Comparison of ENCODE assay signal across 8 cellular contexts in genomic region chr10:93080350-93081046, GRCh38. TPM values are rescaled to one million over a fixed set of nuclear protein-coding genes. Genes with fewer than 3 reads are reported as not detected.
A peak's percentile ranks its signal among the peaks of the same experiment; 100 is the strongest.
DNase-seq lines count a peak whose midpoint lies in the region; ATAC-seq and TF ChIP-seq lines count a peak whose summit lies in the region.

No MANE protein-coding gene starts in this region.

- H4K5ac ChIP-seq in mesendoderm (ENCODE audit: low read length), result peak overlapping the region; percentile 42

- peak overlapping the region; percentile 79 for H3K56ac ChIP-seq in mesendoderm (ENCODE audit: low read length)

- H3K4me2 ChIP-seq in mesendoderm (ENCODE audit: low read length), result no peak overlapping the region

- H4K8ac ChIP-seq in mesendoderm (ENCODE audit: low read depth, low read length), result no peak overlapping the region

- WGBS in mesendoderm (ENCODE audit: extremely low coverage, insufficient coverage, low lambda C conversion rate), result no CpG with 5 or more reads among the region's 22 CpGs

- no peaks in the 10 kb centered on the region for H3K36me3 Mint-ChIP-seq in activated CD4-positive, alpha-beta T cell treated with anti-CD3 and anti-CD28 coated beads, Interleukin-2, amount 10 ng/mL, durations not matched to agents 24 days and 14 days (ENCODE audit: low read depth)

- intact Hi-C loops in activated CD4-positive, alpha-beta T cell treated with anti-CD3 and anti-CD28 coated beads, Interleukin-2, amount 10 ng/mL, durations not matched to agents 24 days and 14 days (cut with micrococcal nuclease), result loop anchor here (2.0 to 10.0 kb wide), 3 partner anchors 207 to 404 kb away; partner anchors contain the start of gene MYOF

- no peaks in the 10 kb centered on the region for H3K4me1 ChIP-seq in effector memory CD4-positive, alpha-beta T cell (ENCODE audit: control insufficient read depth, insufficient read depth, low read length, poor library complexity, severe bottlenecking)
- no peaks in the 10 kb centered on the region for H3K4me1 ChIP-seq in mesendoderm (ENCODE audit: control insufficient read depth, low read depth, low read length)

- no peaks in the 10 kb centered on the region for H3K9me3 Mint-ChIP-seq in activated CD4-positive, alpha-beta T cell treated with anti-CD3 and anti-CD28 coated beads, Interleukin-2, amount 10 ng/mL, durations not matched to agents 24 days and 14 days

- no peaks in the 10 kb centered on the region for H3K9me3 ChIP-seq in MG63
- H3K9me3 ChIP-seq in effector memory CD4-positive, alpha-beta T cell (ENCODE audit: control insufficient read depth, low read length), result no peaks in the 10 kb centered on the region

- peaks cover 41% of the 10 kb centered on the region for H3K27me3 Mint-ChIP-seq in activated CD4-positive, alpha-beta T cell treated with anti-CD3 and anti-CD28 coated beads, Interleukin-2, amount 10 ng/mL, durations not matched to agents 24 days and 14 days

- H3K27ac ChIP-seq in 22Rv1 (no peak overlapping the region), mesendoderm (ENCODE audit: low read depth, low read length) (no peak overlapping the region), substantia nigra (ENCODE audit: low read depth, low read length, poor library complexity, severe bottlenecking) (no peak overlapping the region)
- H3K27ac ChIP-seq in effector memory CD4-positive, alpha-beta T cell (ENCODE audit: insufficient read depth, low read length, poor library complexity, severe bottlenecking), result no peak overlapping the region

- H3K4ac ChIP-seq in mesendoderm (ENCODE audit: low read depth, low read length), result peak overlapping the region; percentile 70

- no peak overlapping the region for H3K27ac Mint-ChIP-seq in activated CD4-positive, alpha-beta T cell treated with anti-CD3 and anti-CD28 coated beads, Interleukin-2, amount 10 ng/mL, durations not matched to agents 24 days and 14 days

- H3K79me2 ChIP-seq in mesendoderm (ENCODE audit: control insufficient read depth, insufficient read depth, low read length), result peaks cover 4% of the 10 kb centered on the region

- no peaks in the 10 kb centered on the region for H3K79me1 ChIP-seq in mesendoderm (ENCODE audit: low read length)

- H3K27me3 ChIP-seq in MG63, result no peaks in the 10 kb centered on the region
- peaks cover 13% of the 10 kb centered on the region for H3K27me3 ChIP-seq in effector memory CD4-positive, alpha-beta T cell (replicated peaks; ENCODE audit: control insufficient read depth, insufficient read depth, low read length, poor library complexity, severe bottlenecking)
- H3K27me3 ChIP-seq in mesendoderm (ENCODE audit: insufficient read depth, low read length, poor library complexity), result peaks cover 2% of the 10 kb centered on the region

- peak overlapping the region; percentile 55 for H3K18ac ChIP-seq in mesendoderm (ENCODE audit: low read length)

- H3K36me3 ChIP-seq in MG63 (no peaks in the 10 kb centered on the region), mesendoderm (ENCODE audit: control insufficient read depth, insufficient read depth, low read length) (peaks cover 3% of the 10 kb centered on the region)
- H3K36me3 ChIP-seq in effector memory CD4-positive, alpha-beta T cell (ENCODE audit: control insufficient read depth, insufficient read depth, low read length), result no peaks in the 10 kb centered on the region

- no peak overlapping the region for H3K4me3 Mint-ChIP-seq in activated CD4-positive, alpha-beta T cell treated with anti-CD3 and anti-CD28 coated beads, Interleukin-2, amount 10 ng/mL, durations not matched to agents 24 days and 14 days

- TF ChIP-seq CTCF in 22Rv1 (IDR thresholded peaks at IDR 0.05) (peak; percentile 91), GM10266 (IDR thresholded peaks at IDR 0.05; ENCODE audit: control insufficient read depth, insufficient read depth, low read depth, missing control alignments) (peak; percentile 73)

- H2AK5ac ChIP-seq in mesendoderm (ENCODE audit: low read length), result peak overlapping the region; percentile 2

- H3K9ac ChIP-seq in mesendoderm (ENCODE audit: low read length), result peak overlapping the region; percentile 55

- no peak overlapping the region for H2BK15ac ChIP-seq in mesendoderm (replicated peaks; ENCODE audit: low read depth)

- peak; percentile 81 for DNase-seq in GM10266 (ENCODE audit: extremely low spot score)
- DNase-seq in MG63, result peak; percentile 32
- DNase-seq in activated CD4-positive, alpha-beta T cell treated with anti-CD3 and anti-CD28 coated beads, Interleukin-2, amount 10 ng/mL, durations not matched to agents 24 days and 14 days, result peak; percentile 83
- DNase-seq in effector memory CD4-positive, alpha-beta T cell, result peak; percentile 9 to 26 (median 24)
- peak; percentile 62 for DNase-seq in mesendoderm
- peak in 26 of 49 donors; percentile 8 to 60 (median 33) for DNase-seq in substantia nigra (lab: John Stamatoyannopoulos, UW)

- peaks cover 7% of the 10 kb centered on the region for H3K4me1 Mint-ChIP-seq in activated CD4-positive, alpha-beta T cell treated with anti-CD3 and anti-CD28 coated beads, Interleukin-2, amount 10 ng/mL, durations not matched to agents 24 days and 14 days

- no peak overlapping the region for H3K23ac ChIP-seq in mesendoderm (ENCODE audit: low read length)

- peak overlapping the region; percentile 26 for H2BK5ac ChIP-seq in mesendoderm (ENCODE audit: low read length)

- no peak overlapping the region for H3K4me3 ChIP-seq in MG63
- H3K4me3 ChIP-seq in effector memory CD4-positive, alpha-beta T cell (ENCODE audit: insufficient read depth, low read depth, low read length, poor library complexity, severe bottlenecking), result no peak overlapping the region
- no peak overlapping the region for H3K4me3 ChIP-seq in mesendoderm (ENCODE audit: low read length)

- ATAC-seq in GM19328 (IDR thresholded peaks at IDR 0.05; ENCODE audit: unreplicated experiment), result no peak

- H2BK120ac ChIP-seq in mesendoderm (ENCODE audit: low read depth, low read length), result peak overlapping the region; percentile 79

RNA-seq across cellular contexts. Expression of gene CYP26A1, which starts 6.8 kb away (rescaled TPM):
- total RNA-seq in MG63 (2014; rRNA removed; shearing (Covaris generic); ENCODE audit: low replicate concordance), result 0.30 and 0.32 TPM in 2 replicates
- total RNA-seq in activated CD4-positive, alpha-beta T cell treated with anti-CD3 and anti-CD28 coated beads, Interleukin-2, amount 10 ng/mL, durations not matched to agents 24 days and 14 days, result not detected in 2 replicates
- polyA plus RNA-seq in mesendoderm (2013, experiment 1 of 2), result 49.3 TPM
- 50.0 TPM for polyA plus RNA-seq in mesendoderm (2013, experiment 2 of 2)

RNA-seq across cellular contexts. Expression of gene CYP26C1, which starts 19.9 kb away (rescaled TPM):
- total RNA-seq in MG63 (2014; rRNA removed; shearing (Covaris generic); ENCODE audit: low replicate concordance), result not detected in 2 replicates
- total RNA-seq in activated CD4-positive, alpha-beta T cell treated with anti-CD3 and anti-CD28 coated beads, Interleukin-2, amount 10 ng/mL, durations not matched to agents 24 days and 14 days, result 0.07 and 0.12 TPM in 2 replicates
- 0.10 TPM for polyA plus RNA-seq in mesendoderm (2013, experiment 1 of 2)
- 0.08 TPM for polyA plus RNA-seq in mesendoderm (2013, experiment 2 of 2)

Comparison
In these comparisons a context has a peak if more than half of its experiments do, and no peak if none do; other contexts are left out.
1. DNase-seq: peak in every context shown above with its lines; median percentile 83 in activated CD4-positive, alpha-beta T cell treated with anti-CD3 and anti-CD28 coated beads, Interleukin-2, amount 10 ng/mL, durations not matched to agents 24 days and 14 days; 81 in GM10266; 62 in mesendoderm; 33 in substantia nigra; 32 in MG63; 24 in effector memory CD4-positive, alpha-beta T cell.